Comparison of ENCODE assay signal across 2 cellular contexts in the genomic region with DNA sequence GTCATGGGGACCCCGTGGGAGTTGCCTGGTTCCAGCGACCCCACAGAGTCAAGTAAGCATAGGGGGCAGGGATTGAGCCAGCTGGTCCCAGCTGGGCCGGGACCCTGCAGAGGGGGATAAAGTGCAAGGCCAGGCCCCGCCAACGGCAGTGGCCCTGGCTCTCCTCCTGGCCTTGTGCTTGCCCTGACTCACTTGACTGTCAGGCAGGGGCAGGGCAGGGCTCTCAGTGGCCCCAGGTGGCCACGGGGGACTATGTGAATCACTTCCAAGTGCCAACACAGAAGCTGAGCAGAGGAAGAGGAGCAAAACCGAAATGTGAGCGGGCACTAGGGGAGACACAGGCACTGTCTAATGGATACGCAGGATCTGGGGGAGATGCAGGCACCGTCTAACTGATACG.
TF ChIP-seq lines count a peak whose summit lies in the region.

No MANE protein-coding gene starts in this region.

TF ChIP-seq in HepG2, 621 proteins besides CTCF, POLR2A, EP300 and RAD21:
- TF ChIP-seq, protein P1, sequence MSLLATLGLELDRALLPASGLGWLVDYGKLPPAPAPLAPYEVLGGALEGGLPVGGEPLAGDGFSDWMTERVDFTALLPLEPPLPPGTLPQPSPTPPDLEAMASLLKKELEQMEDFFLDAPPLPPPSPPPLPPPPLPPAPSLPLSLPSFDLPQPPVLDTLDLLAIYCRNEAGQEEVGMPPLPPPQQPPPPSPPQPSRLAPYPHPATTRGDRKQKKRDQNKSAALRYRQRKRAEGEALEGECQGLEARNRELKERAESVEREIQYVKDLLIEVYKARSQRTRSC (CRISPR knock-in tag; IDR thresholded peaks at IDR 0.05; ENCODE audit: low read depth), result no peak
- TF ChIP-seq, protein P2, sequence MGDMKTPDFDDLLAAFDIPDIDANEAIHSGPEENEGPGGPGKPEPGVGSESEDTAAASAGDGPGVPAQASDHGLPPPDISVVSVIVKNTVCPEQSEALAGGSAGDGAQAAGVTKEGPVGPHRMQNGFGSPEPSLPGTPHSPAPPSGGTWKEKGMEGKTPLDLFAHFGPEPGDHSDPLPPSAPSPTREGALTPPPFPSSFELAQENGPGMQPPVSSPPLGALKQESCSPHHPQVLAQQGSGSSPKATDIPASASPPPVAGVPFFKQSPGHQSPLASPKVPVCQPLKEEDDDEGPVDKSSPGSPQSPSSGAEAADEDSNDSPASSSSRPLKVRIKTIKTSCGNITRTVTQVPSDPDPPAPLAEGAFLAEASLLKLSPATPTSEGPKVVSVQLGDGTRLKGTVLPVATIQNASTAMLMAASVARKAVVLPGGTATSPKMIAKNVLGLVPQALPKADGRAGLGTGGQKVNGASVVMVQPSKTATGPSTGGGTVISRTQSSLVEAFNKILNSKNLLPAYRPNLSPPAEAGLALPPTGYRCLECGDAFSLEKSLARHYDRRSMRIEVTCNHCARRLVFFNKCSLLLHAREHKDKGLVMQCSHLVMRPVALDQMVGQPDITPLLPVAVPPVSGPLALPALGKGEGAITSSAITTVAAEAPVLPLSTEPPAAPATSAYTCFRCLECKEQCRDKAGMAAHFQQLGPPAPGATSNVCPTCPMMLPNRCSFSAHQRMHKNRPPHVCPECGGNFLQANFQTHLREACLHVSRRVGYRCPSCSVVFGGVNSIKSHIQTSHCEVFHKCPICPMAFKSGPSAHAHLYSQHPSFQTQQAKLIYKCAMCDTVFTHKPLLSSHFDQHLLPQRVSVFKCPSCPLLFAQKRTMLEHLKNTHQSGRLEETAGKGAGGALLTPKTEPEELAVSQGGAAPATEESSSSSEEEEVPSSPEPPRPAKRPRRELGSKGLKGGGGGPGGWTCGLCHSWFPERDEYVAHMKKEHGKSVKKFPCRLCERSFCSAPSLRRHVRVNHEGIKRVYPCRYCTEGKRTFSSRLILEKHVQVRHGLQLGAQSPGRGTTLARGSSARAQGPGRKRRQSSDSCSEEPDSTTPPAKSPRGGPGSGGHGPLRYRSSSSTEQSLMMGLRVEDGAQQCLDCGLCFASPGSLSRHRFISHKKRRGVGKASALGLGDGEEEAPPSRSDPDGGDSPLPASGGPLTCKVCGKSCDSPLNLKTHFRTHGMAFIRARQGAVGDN (CRISPR knock-in tag; IDR thresholded peaks at IDR 0.05), result peak; percentile 19; the same call in 1 of the 2 replicates
- TF ChIP-seq, protein P3, sequence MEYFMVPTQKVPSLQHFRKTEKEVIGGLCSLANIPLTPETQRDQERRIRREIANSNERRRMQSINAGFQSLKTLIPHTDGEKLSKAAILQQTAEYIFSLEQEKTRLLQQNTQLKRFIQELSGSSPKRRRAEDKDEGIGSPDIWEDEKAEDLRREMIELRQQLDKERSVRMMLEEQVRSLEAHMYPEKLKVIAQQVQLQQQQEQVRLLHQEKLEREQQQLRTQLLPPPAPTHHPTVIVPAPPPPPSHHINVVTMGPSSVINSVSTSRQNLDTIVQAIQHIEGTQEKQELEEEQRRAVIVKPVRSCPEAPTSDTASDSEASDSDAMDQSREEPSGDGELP (IDR thresholded peaks at IDR 0.05; ENCODE audit: borderline replicate concordance, low read depth), result peak; percentile 12; the same call in 1 of the 2 replicates
- no peak for TF ChIP-seq SNRNP70 (IDR thresholded peaks at IDR 0.05; ENCODE audit: low read depth, low read length)

TF ChIP-seq in WTC11, 78 proteins besides CTCF, POLR2A, EP300 and RAD21:
- TF ChIP-seq GABPB1 (CRISPR knock-in tag; IDR thresholded peaks at IDR 0.05) (no peak), CREM (CRISPR knock-in tag; IDR thresholded peaks at IDR 0.05) (no peak), SP1 (CRISPR knock-in tag; conservative IDR thresholded peaks at IDR 0.05) (no peak), TP53 (CRISPR knock-in tag; IDR thresholded peaks at IDR 0.05) (no peak), ESRRA (CRISPR knock-in tag; IDR thresholded peaks at IDR 0.05; ENCODE audit: borderline replicate concordance) (no peak), ZNF121 (CRISPR knock-in tag; IDR thresholded peaks at IDR 0.05) (no peak), OVOL2 (CRISPR knock-in tag; IDR thresholded peaks at IDR 0.05; ENCODE audit: borderline replicate concordance) (no peak), TEAD1 (CRISPR knock-in tag; IDR thresholded peaks at IDR 0.05) (no peak), ZBTB21 (CRISPR knock-in tag; IDR thresholded peaks at IDR 0.05; ENCODE audit: borderline replicate concordance) (no peak), ZNF263 (CRISPR knock-in tag; IDR thresholded peaks at IDR 0.05; ENCODE audit: low read depth) (no peak), TCF7 (CRISPR knock-in tag; IDR thresholded peaks at IDR 0.05; ENCODE audit: low read depth) (no peak)
- TF ChIP-seq, protein P4, sequence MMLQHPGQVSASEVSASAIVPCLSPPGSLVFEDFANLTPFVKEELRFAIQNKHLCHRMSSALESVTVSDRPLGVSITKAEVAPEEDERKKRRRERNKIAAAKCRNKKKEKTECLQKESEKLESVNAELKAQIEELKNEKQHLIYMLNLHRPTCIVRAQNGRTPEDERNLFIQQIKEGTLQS (CRISPR knock-in tag; conservative IDR thresholded peaks at IDR 0.05), result no peak
- TF ChIP-seq, protein P5, sequence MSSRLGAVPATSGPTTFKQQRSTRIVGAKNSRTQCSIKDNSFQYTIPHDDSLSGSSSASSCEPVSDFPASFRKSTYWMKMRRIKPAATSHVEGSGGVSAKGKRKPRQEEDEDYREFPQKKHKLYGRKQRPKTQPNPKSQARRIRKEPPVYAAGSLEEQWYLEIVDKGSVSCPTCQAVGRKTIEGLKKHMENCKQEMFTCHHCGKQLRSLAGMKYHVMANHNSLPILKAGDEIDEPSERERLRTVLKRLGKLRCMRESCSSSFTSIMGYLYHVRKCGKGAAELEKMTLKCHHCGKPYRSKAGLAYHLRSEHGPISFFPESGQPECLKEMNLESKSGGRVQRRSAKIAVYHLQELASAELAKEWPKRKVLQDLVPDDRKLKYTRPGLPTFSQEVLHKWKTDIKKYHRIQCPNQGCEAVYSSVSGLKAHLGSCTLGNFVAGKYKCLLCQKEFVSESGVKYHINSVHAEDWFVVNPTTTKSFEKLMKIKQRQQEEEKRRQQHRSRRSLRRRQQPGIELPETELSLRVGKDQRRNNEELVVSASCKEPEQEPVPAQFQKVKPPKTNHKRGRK (CRISPR knock-in tag; IDR thresholded peaks at IDR 0.05; ENCODE audit: borderline replicate concordance), result no peak
- TF ChIP-seq, protein P6, sequence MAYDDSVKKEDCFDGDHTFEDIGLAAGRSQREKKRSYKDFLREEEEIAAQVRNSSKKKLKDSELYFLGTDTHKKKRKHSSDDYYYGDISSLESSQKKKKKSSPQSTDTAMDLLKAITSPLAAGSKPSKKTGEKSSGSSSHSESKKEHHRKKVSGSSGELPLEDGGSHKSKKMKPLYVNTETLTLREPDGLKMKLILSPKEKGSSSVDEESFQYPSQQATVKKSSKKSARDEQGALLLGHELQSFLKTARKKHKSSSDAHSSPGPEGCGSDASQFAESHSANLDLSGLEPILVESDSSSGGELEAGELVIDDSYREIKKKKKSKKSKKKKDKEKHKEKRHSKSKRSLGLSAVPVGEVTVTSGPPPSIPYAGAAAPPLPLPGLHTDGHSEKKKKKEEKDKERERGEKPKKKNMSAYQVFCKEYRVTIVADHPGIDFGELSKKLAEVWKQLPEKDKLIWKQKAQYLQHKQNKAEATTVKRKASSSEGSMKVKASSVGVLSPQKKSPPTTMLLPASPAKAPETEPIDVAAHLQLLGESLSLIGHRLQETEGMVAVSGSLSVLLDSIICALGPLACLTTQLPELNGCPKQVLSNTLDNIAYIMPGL (CRISPR knock-in tag; IDR thresholded peaks at IDR 0.05), result no peak
- TF ChIP-seq, protein P7, sequence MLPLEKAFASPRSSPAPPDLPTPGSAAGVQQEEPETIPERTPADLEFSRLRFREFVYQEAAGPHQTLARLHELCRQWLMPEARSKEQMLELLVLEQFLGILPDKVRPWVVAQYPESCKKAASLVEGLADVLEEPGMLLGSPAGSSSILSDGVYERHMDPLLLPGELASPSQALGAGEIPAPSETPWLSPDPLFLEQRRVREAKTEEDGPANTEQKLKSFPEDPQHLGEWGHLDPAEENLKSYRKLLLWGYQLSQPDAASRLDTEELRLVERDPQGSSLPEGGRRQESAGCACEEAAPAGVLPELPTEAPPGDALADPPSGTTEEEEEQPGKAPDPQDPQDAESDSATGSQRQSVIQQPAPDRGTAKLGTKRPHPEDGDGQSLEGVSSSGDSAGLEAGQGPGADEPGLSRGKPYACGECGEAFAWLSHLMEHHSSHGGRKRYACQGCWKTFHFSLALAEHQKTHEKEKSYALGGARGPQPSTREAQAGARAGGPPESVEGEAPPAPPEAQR (CRISPR knock-in tag; IDR thresholded peaks at IDR 0.05), result no peak
- TF ChIP-seq, protein P8, sequence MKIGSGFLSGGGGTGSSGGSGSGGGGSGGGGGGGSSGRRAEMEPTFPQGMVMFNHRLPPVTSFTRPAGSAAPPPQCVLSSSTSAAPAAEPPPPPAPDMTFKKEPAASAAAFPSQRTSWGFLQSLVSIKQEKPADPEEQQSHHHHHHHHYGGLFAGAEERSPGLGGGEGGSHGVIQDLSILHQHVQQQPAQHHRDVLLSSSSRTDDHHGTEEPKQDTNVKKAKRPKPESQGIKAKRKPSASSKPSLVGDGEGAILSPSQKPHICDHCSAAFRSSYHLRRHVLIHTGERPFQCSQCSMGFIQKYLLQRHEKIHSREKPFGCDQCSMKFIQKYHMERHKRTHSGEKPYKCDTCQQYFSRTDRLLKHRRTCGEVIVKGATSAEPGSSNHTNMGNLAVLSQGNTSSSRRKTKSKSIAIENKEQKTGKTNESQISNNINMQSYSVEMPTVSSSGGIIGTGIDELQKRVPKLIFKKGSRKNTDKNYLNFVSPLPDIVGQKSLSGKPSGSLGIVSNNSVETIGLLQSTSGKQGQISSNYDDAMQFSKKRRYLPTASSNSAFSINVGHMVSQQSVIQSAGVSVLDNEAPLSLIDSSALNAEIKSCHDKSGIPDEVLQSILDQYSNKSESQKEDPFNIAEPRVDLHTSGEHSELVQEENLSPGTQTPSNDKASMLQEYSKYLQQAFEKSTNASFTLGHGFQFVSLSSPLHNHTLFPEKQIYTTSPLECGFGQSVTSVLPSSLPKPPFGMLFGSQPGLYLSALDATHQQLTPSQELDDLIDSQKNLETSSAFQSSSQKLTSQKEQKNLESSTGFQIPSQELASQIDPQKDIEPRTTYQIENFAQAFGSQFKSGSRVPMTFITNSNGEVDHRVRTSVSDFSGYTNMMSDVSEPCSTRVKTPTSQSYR (CRISPR knock-in tag; IDR thresholded peaks at IDR 0.05), result no peak
